19 cellular contexts compared by ENCODE assay signal in the genomic region with DNA sequence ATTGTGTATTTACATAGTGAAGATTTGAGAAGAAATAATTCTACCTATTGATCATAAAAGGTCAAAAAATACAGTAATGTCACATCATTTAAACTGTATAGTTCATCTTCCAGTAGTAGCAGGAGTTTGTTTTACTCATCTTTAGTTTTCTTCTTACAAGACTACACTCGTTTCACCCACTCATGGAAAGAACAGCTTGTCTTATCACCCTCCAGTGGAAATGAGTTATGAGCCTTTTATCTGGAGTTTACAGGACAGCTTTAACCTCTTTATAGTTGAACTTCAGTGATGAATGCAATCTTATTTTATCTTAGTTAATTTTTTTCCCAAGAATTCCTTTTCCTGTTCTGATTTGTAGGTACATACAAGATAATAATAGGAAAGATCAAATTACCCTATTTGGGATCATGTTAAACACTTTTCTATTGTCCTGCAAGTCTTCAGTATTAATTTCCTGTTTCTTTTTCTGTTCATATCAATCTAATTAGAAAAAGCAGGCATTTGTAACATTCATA. TPM values are rescaled to one million over a fixed set of nuclear protein-coding genes. Genes with fewer than 3 reads are reported as not detected.
DNase-seq lines count a peak whose midpoint lies in the region; ATAC-seq and TF ChIP-seq lines count a peak whose summit lies in the region.
"Had no signal": no experiment of that assay in that cellular context is flagged by ENCODE, and none has a peak within 500 bp of the region (broad histone marks: within the 10 kb centered on the region; RNA-seq: fewer than 3 reads in every experiment).

No MANE protein-coding gene starts in this region.

- no peaks in the 10 kb centered on the region for H3K27me3 ChIP-seq in thoracic aorta (replicated peaks; ENCODE audit: insufficient read depth)

- H3K36me3 ChIP-seq in thoracic aorta = no peaks in the 10 kb centered on the region

- H3K9me3 ChIP-seq in thoracic aorta = no peaks in the 10 kb centered on the region

- no peak for ATAC-seq in thoracic aorta (ENCODE audit: insufficient number of reproducible peaks, low FRiP score, low read depth)
- ATAC-seq: GM12878 had no signal

- peaks cover 15 to 81% of the 10 kb centered on the region in 2 donors for H3K4me1 ChIP-seq in thoracic aorta (ENCODE audit: control insufficient read depth in 1 of 2, low read depth in 2 of 2)

- DNase-seq in NCI-H2171 treated with DMSO at 0.1 percent for 48 hours (lab: John Stamatoyannopoulos, UW) (peak; percentile 47), NCI-H2171 (lab: John Stamatoyannopoulos, UW) (no peak), dermis blood vessel endothelial cell (peak; percentile 26), kidney glomerular epithelial cell (lab: John Stamatoyannopoulos, UW) (peak; percentile 44), thoracic aorta (ENCODE audit: low spot score) (no peak), NCI-H1417 treated with DMSO at 0.1 percent for 48 hours (lab: John Stamatoyannopoulos, UW) (no peak), NCI-H187 treated with DMSO at 0.1 percent for 48 hours (lab: John Stamatoyannopoulos, UW) (no peak)
- no peak for DNase-seq in activated effector memory CD4-positive, alpha-beta T cell treated with Interleukin-2 at 50 U/mL for 16 hours
- DNase-seq: 8988T; CD4-positive, alpha-beta memory T cell; DMS79 treated with DMSO at 0.1 percent for 48 hours; GDM1; KG1; NCI-H1048; NCI-H146; NCI-H69; RPMI8226; SIG-M5 had no signal

- peak overlapping the region; percentile 1 to 73 for H3K27ac ChIP-seq in thoracic aorta

- no peak for TF ChIP-seq CTCF in thoracic aorta (IDR thresholded peaks at IDR 0.05)

- no peak overlapping the region for H3K4me3 ChIP-seq in thoracic aorta
- H3K4me3 ChIP-seq: GM12878 had no signal

RNA-seq across cellular contexts. Expression of gene RBMS3, which starts 36.8 kb away (rescaled TPM):
- total RNA-seq in dermis blood vessel endothelial cell = 25.9 and 37.6 TPM in 2 replicates
- 100 to 1,000 TPM; 149 to 186 TPM for total RNA-seq in thoracic aorta

Comparison
In these comparisons a context has a peak if more than half of its experiments do, and no peak if none do; other contexts are left out.
1. DNase-seq: peak in NCI-H2171 treated with DMSO at 0.1 percent for 48 hours (single experiment), dermis blood vessel endothelial cell (single experiment) and kidney glomerular epithelial cell (single experiment); none in NCI-H2171 (single experiment), thoracic aorta (single experiment), NCI-H1417 treated with DMSO at 0.1 percent for 48 hours (single experiment), NCI-H187 treated with DMSO at 0.1 percent for 48 hours (single experiment) and activated effector memory CD4-positive, alpha-beta T cell treated with Interleukin-2 at 50 U/mL for 16 hours (single experiment).